In the genomic region with DNA sequence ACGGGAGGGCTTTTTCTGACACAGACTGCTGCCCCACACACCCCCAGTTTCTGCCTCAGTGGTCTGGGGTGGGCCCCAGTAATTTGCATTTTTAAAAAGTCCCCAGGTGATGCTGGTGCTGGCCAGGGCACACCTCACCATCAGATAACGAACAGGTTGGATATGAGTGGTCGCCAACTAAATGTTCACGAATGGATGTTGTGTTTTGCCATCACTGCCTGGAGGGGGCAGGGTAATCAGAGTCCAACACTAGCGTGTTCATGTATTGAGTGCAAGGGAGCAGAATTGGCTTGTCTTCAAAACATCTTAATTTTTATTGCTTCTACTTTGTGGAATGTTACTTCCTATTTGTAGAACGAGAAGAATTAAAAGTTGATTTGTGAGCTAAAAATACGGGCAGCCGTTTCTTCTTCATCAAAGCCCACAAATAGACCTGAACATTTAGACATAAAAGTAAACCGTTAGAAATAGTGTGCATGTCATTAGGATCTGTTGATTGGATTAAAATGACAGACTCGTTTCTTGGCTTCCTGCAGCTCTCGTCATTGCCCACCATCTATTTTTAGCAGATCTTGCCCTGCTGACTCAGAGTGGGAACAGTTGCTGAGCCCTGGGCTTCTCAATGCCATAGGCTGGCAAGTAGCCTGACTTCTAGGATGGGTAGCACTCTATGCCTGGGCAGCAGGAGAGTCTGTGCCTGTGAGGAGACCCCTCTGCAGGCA, we compare ENCODE assay signal across 8 cellular contexts. TPM values are rescaled to one million over a fixed set of nuclear protein-coding genes. Genes with fewer than 3 reads are reported as not detected.
DNase-seq lines count a peak whose midpoint lies in the region; ATAC-seq and TF ChIP-seq lines count a peak whose summit lies in the region.

No MANE protein-coding gene starts in this region.

- H3K27me3 Mint-ChIP-seq in IgD-negative memory B cell, result no peaks in the 10 kb centered on the region
- no peaks in the 10 kb centered on the region for H3K27me3 Mint-ChIP-seq in effector memory CD8-positive, alpha-beta T cell
- H3K27me3 Mint-ChIP-seq in nephron (ENCODE audit: low read depth), result no peaks in the 10 kb centered on the region

- peak; percentile 59 for ATAC-seq in GM21528 (IDR thresholded peaks at IDR 0.05; ENCODE audit: low FRiP score, unreplicated experiment)
- peak; percentile 81 for ATAC-seq in effector memory CD8-positive, alpha-beta T cell (replicated peaks)

- peak; percentile 78 for DNase-seq in EL
- peak; percentile 62 to 63 for DNase-seq in activated CD4-positive, alpha-beta T cell treated with anti-CD3 and anti-CD28 coated beads for 4 hours
- peak in 1 of 3 experiments; percentile 39 for DNase-seq in effector memory CD8-positive, alpha-beta T cell
- DNase-seq in DMS153 (lab: John Stamatoyannopoulos, UW), result no peak
- DNase-seq in NCI-H2227 (lab: John Stamatoyannopoulos, UW; ENCODE audit: unreplicated experiment), result no peak

- H3K9me3 Mint-ChIP-seq in IgD-negative memory B cell (no peaks in the 10 kb centered on the region), nephron (no peaks in the 10 kb centered on the region)
- H3K9me3 Mint-ChIP-seq in effector memory CD8-positive, alpha-beta T cell, result no peaks in the 10 kb centered on the region

- H3K36me3 Mint-ChIP-seq in IgD-negative memory B cell (peaks cover 7% of the 10 kb centered on the region), nephron (ENCODE audit: low read depth) (peaks cover 4% of the 10 kb centered on the region)
- peaks cover 21% of the 10 kb centered on the region for H3K36me3 Mint-ChIP-seq in effector memory CD8-positive, alpha-beta T cell (ENCODE audit: insufficient read depth)

- peaks cover 49 to 64% (median 49%) of the 10 kb centered on the region in 3 donors for H3K4me1 Mint-ChIP-seq in IgD-negative memory B cell
- peaks cover 76 to 77% of the 10 kb centered on the region in 2 donors for H3K4me1 Mint-ChIP-seq in effector memory CD8-positive, alpha-beta T cell (ENCODE audit: low read depth in 2 of 2)
- H3K4me1 Mint-ChIP-seq in nephron, result peaks cover 63% of the 10 kb centered on the region

- peak overlapping the region; percentile 40 to 96 (median 88) for H3K27ac Mint-ChIP-seq in IgD-negative memory B cell
- H3K27ac Mint-ChIP-seq in effector memory CD8-positive, alpha-beta T cell, result peak overlapping the region; percentile 94 to 95
- peak overlapping the region in 2 of 3 experiments; percentile 40 to 62 for H3K27ac Mint-ChIP-seq in nephron

- H3K4me3 Mint-ChIP-seq in IgD-negative memory B cell (peak overlapping the region; percentile 15 to 91 (median 78)), nephron (peak overlapping the region in 1 of 3 experiments; percentile 52)
- H3K4me3 Mint-ChIP-seq in effector memory CD8-positive, alpha-beta T cell, result peak overlapping the region; percentile 74 to 80

- peak in 1 of 3 experiments; percentile 9 for TF ChIP-seq CTCF in nephron (IDR thresholded peaks at IDR 0.05; ENCODE audit: unreplicated experiment in 3 of 3)

RNA-seq across cellular contexts. Expression of a gene that starts 45.2 kb away (rescaled TPM):
- polyA plus RNA-seq in IgD-negative memory B cell, result 19.6 TPM

Comparison
In these comparisons a context has a peak if more than half of its experiments do, and no peak if none do; other contexts are left out.
1. DNase-seq: peak in EL (single experiment) and activated CD4-positive, alpha-beta T cell treated with anti-CD3 and anti-CD28 coated beads for 4 hours (2 of 2); none in DMS153 (single experiment) and NCI-H2227 (single experiment).
2. Peak in every context shown above with its lines, with median percentiles within 50 percentile points of each other: H3K27ac Mint-ChIP-seq.